In the genomic region with DNA sequence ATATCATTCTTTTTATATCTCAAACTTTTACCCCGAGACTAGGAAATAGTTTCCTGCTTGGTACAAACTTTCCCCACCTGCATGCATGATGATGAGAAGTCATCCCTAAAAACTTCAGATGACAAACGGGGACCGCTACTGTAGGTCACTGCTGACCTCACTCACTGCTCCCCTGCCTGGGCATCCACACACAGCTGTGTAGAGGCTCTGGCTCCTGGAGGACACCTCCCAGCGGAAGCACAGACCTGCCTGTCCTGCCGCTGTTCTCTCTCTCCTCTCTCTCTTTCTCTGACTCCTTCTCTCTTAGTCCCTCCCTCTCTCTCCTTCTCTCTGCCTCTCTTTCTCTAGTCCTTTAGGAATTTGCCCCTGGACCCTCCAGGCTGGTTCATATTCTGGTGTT, we compare ENCODE assay signal across 28 cellular contexts.
"Had no signal": no experiment of that assay in that cellular context is flagged by ENCODE, and none has a peak within 500 bp of the region (broad histone marks: within the 10 kb centered on the region; RNA-seq: fewer than 3 reads in every experiment).

No MANE protein-coding gene starts in this region.

- H3K9ac ChIP-seq: neural progenitor cell, parathyroid adenoma had no signal

- H3K36me3 ChIP-seq: neural progenitor cell, ovary, right lobe of liver, sigmoid colon, stomach, thoracic aorta, thyroid gland, tibial nerve, upper lobe of left lung, uterus had no signal

- H3K36me3 Mint-ChIP-seq: naive thymus-derived CD8-positive, alpha-beta T cell; natural killer cell treated with Interleukin-12 subunit alpha and Interleukin-12 subunit beta and Interleukin-15 and Interleukin-18, amount 100 ng/mL, for 72 hours; neural progenitor cell; stimulated activated effector memory CD8-positive, alpha-beta T cell treated with anti-CD3 and anti-CD28 coated beads, Interleukin-12 subunit alpha, Interleukin-12 subunit beta, amount 100 ng/mL, for 72 hours had no signal

- H3K9me3 ChIP-seq: ovary, psoas muscle, right lobe of liver, sigmoid colon, thoracic aorta, thyroid gland, upper lobe of left lung, uterus had no signal

- H3K27me3 Mint-ChIP-seq: stimulated activated naive B cell treated with anti-CD40 and anti-IgM and Interleukin-4, amounts not matched to agents 10 μg/mL and 1 μg/mL and 100 μg/mL, for 72 hours; stimulated activated naive CD8-positive, alpha-beta T cell treated with anti-CD3 and anti-CD28 coated beads, Interleukin-15, Interleukin-2, amounts not matched to agents 100 ng/mL and 50 ng/mL, for 24 hours had no signal

- H3K4me3 ChIP-seq: neural progenitor cell, ovary, psoas muscle, right lobe of liver, sigmoid colon, stomach, thoracic aorta, thyroid gland, tibial nerve, upper lobe of left lung, uterus had no signal

- FAIRE-seq: small intestine had no signal

- DNase-seq: naive thymus-derived CD8-positive, alpha-beta T cell; occipital lobe; ovary; posterior cingulate gyrus; psoas muscle; right cardiac atrium; right lobe of liver; sigmoid colon; small intestine; stimulated activated CD4-positive, alpha-beta T cell treated with anti-CD3 and anti-CD28 coated beads, Interleukin-15, amount 100 ng/mL, for 24 hours; stimulated activated CD4-positive, alpha-beta T cell treated with anti-CD3 and anti-CD28 coated beads, Interleukin-2, amount 100 ng/mL, for 24 hours; stimulated activated CD4-positive, alpha-beta T cell treated with anti-CD3 and anti-CD28 coated beads, Interleukin-2, amount 100 ng/mL, for 48 hours; stimulated activated CD4-positive, alpha-beta T cell treated with anti-CD3 and anti-CD28 coated beads, Interleukin-4, amount 100 ng/mL, for 24 hours; stimulated activated naive B cell treated with anti-CD40 and anti-IgM and Interleukin-4, amounts not matched to agents 10 μg/mL and 1 μg/mL and 100 μg/mL, for 72 hours; stimulated activated naive CD4-positive, alpha-beta T cell treated with Interleukin-2 at 50 U/mL for 16 hours; stomach; thyroid gland; trophoblast cell; uterus had no signal

- H3K4me1 ChIP-seq: neural progenitor cell, parathyroid adenoma, psoas muscle, right lobe of liver, stomach, thyroid gland, upper lobe of left lung, uterus had no signal

- H3K4me1 Mint-ChIP-seq: naive thymus-derived CD8-positive, alpha-beta T cell; neural progenitor cell; stimulated activated effector memory CD8-positive, alpha-beta T cell treated with anti-CD3 and anti-CD28 coated beads, Interleukin-12 subunit alpha, Interleukin-12 subunit beta, amount 100 ng/mL, for 72 hours; stimulated activated naive B cell treated with anti-CD40 and anti-IgM and Interleukin-4, amounts not matched to agents 10 μg/mL and 1 μg/mL and 100 μg/mL, for 72 hours had no signal

- ATAC-seq: naive thymus-derived CD8-positive, alpha-beta T cell; psoas muscle; right cardiac atrium; stimulated activated effector memory CD8-positive, alpha-beta T cell treated with anti-CD3 and anti-CD28 coated beads, Interleukin-12 subunit alpha, Interleukin-12 subunit beta, amount 100 ng/mL, for 72 hours; stimulated activated naive B cell treated with anti-CD40 and anti-IgM and Interleukin-4, amounts not matched to agents 10 μg/mL and 1 μg/mL and 100 μg/mL, for 72 hours had no signal

- H3K27ac Mint-ChIP-seq: naive thymus-derived CD8-positive, alpha-beta T cell; natural killer cell treated with Interleukin-12 subunit alpha and Interleukin-12 subunit beta and Interleukin-15 and Interleukin-18, amount 100 ng/mL, for 72 hours; neural progenitor cell; progenitor cell of endocrine pancreas; stimulated activated effector memory CD8-positive, alpha-beta T cell treated with anti-CD3 and anti-CD28 coated beads, Interleukin-12 subunit alpha, Interleukin-12 subunit beta, amount 100 ng/mL, for 72 hours; stimulated activated naive B cell treated with anti-CD40 and anti-IgM and Interleukin-4, amounts not matched to agents 10 μg/mL and 1 μg/mL and 100 μg/mL, for 72 hours; stimulated activated naive CD8-positive, alpha-beta T cell treated with anti-CD3 and anti-CD28 coated beads, Interleukin-15, Interleukin-2, amounts not matched to agents 100 ng/mL and 50 ng/mL, for 24 hours had no signal

- H3K4me3 Mint-ChIP-seq: naive thymus-derived CD8-positive, alpha-beta T cell; natural killer cell treated with Interleukin-12 subunit alpha and Interleukin-12 subunit beta and Interleukin-15 and Interleukin-18, amount 100 ng/mL, for 72 hours; neural progenitor cell; stimulated activated effector memory CD8-positive, alpha-beta T cell treated with anti-CD3 and anti-CD28 coated beads, Interleukin-12 subunit alpha, Interleukin-12 subunit beta, amount 100 ng/mL, for 72 hours; stimulated activated naive B cell treated with anti-CD40 and anti-IgM and Interleukin-4, amounts not matched to agents 10 μg/mL and 1 μg/mL and 100 μg/mL, for 72 hours; stimulated activated naive CD8-positive, alpha-beta T cell treated with anti-CD3 and anti-CD28 coated beads, Interleukin-15, Interleukin-2, amounts not matched to agents 100 ng/mL and 50 ng/mL, for 24 hours had no signal

- H3K27ac ChIP-seq: neural progenitor cell, ovary, parathyroid adenoma, psoas muscle, right lobe of liver, sigmoid colon, stomach, thoracic aorta, thyroid gland, tibial nerve, upper lobe of left lung, uterus had no signal

- H3K9me3 Mint-ChIP-seq: natural killer cell treated with Interleukin-12 subunit alpha and Interleukin-12 subunit beta and Interleukin-15 and Interleukin-18, amount 100 ng/mL, for 72 hours; stimulated activated effector memory CD8-positive, alpha-beta T cell treated with anti-CD3 and anti-CD28 coated beads, Interleukin-12 subunit alpha, Interleukin-12 subunit beta, amount 100 ng/mL, for 72 hours; stimulated activated naive CD8-positive, alpha-beta T cell treated with anti-CD3 and anti-CD28 coated beads, Interleukin-15, Interleukin-2, amounts not matched to agents 100 ng/mL and 50 ng/mL, for 24 hours had no signal
